In the genomic region with DNA sequence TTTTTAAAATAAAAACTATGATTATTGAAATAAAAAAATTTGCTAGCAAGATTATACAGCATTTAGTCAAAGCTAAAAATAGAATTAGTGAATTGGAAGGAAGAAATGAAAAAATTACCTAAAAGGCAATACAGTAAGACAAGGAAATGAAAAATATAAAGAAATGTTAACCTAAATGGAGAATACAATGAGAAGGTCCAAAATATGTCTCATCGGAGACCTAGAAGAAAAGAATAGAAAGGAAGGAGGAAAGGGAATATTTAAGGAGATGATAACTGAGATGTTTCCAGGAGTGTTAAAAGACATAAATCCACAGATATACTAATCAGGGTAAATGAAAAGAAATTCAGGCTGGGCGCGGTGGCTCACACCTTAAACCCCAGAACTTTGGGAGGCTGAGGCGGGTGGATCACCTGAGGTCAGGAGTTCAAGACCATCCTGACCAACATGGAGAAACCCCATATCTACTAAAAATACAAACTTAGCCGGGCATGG, we compare ENCODE assay signal across 21 cellular contexts.
DNase-seq lines count a peak whose midpoint lies in the region; ATAC-seq, FAIRE-seq and TF ChIP-seq lines count a peak whose summit lies in the region.
"Had no signal": no experiment of that assay in that cellular context is flagged by ENCODE, and none has a peak within 500 bp of the region (broad histone marks: within the 10 kb centered on the region; RNA-seq: fewer than 3 reads in every experiment).

No MANE protein-coding gene starts in this region.

- H3K27me3 ChIP-seq in small intestine (ENCODE audit: control insufficient read depth in 2 of 2, insufficient read depth in 2 of 2, low read length in 2 of 2): no peaks in the 10 kb centered on the region
- H3K27me3 ChIP-seq: BE2C had no signal

- H3K9me3 ChIP-seq in small intestine (ENCODE audit: control insufficient read depth, low read depth): no peaks in the 10 kb centered on the region
- H3K9me3 ChIP-seq: BE2C had no signal

- H3K4me3 Mint-ChIP-seq in activated T-cell treated with anti-CD3 and anti-CD28 coated beads, Interleukin-2, amount 50 U/mL, for 4 hours: peak overlapping the region; percentile 22
- no peak overlapping the region for H3K4me3 Mint-ChIP-seq in memory B cell
- H3K4me3 Mint-ChIP-seq: CD4-positive, alpha-beta T cell; GM23338 had no signal

- H3K27ac ChIP-seq in 22Rv1 (peak overlapping the region; percentile 99), small intestine (ENCODE audit: low read depth in 1 of 2, low read length in 1 of 2) (no peak overlapping the region)

- H3K9me3 Mint-ChIP-seq in activated T-cell treated with anti-CD3 and anti-CD28 coated beads, Interleukin-2, amount 50 U/mL, for 4 hours: peaks cover 4% of the 10 kb centered on the region
- peaks cover 2% of the 10 kb centered on the region for H3K9me3 Mint-ChIP-seq in memory B cell

- no peak for TF ChIP-seq CTCF in 22Rv1 (IDR thresholded peaks at IDR 0.05)

- peak overlapping the region; percentile 80 for H3K27ac Mint-ChIP-seq in memory B cell
- H3K27ac Mint-ChIP-seq: GM23338 had no signal

- peaks cover 38% of the 10 kb centered on the region for H3K4me1 Mint-ChIP-seq in activated T-cell treated with anti-CD3 and anti-CD28 coated beads, Interleukin-2, amount 50 U/mL, for 4 hours (ENCODE audit: low read depth)
- peaks cover 67% of the 10 kb centered on the region for H3K4me1 Mint-ChIP-seq in memory B cell
- H3K4me1 Mint-ChIP-seq: GM23338 had no signal

- WGBS in small intestine, 3 donors: 88 to 97% (median 95%) methylated on average over 5 of the region's 5 CpGs

- no peak for DNase-seq in activated T-cell treated with anti-CD3 and anti-CD28 coated beads, Interleukin-2, amount 50 U/mL, for 4 hours
- DNase-seq in activated T-cell treated with anti-CD3 and anti-CD28 coated beads, Interleukin-2, amount 50 U/mL, for 1 hour: no peak
- DNase-seq in memory B cell (ENCODE audit: low spot score in 2 of 2) (no peak), NK-92 (lab: John Stamatoyannopoulos, UW; ENCODE audit: unreplicated experiment) (no peak), small intestine (no peak)
- DNase-seq: BE2C; C1 segment of cervical spinal cord; Caco-2; CD4-positive, alpha-beta T cell; GDM1; H7; IMR-90 had no signal

- H3K36me3 Mint-ChIP-seq in activated T-cell treated with anti-CD3 and anti-CD28 coated beads, Interleukin-2, amount 50 U/mL, for 4 hours (ENCODE audit: insufficient read depth): peaks cover 8% of the 10 kb centered on the region
- H3K36me3 Mint-ChIP-seq in memory B cell: peaks cover 36% of the 10 kb centered on the region

- H3K27me3 Mint-ChIP-seq in activated T-cell treated with anti-CD3 and anti-CD28 coated beads, Interleukin-2, amount 50 U/mL, for 4 hours (ENCODE audit: low read depth): peaks cover 4% of the 10 kb centered on the region
- no peaks in the 10 kb centered on the region for H3K27me3 Mint-ChIP-seq in memory B cell
- H3K27me3 Mint-ChIP-seq: CD4-positive, alpha-beta T cell had no signal

- ATAC-seq in activated T-cell treated with anti-CD3 and anti-CD28 coated beads, Interleukin-2, amount 50 U/mL, for 4 hours: no peak
- ATAC-seq in memory B cell (ENCODE audit: low read depth) (no peak), GM21723 (IDR thresholded peaks at IDR 0.05; ENCODE audit: unreplicated experiment) (no peak)
- ATAC-seq: GM23338, HCT116 had no signal

- H3K4me1 ChIP-seq in small intestine (ENCODE audit: control insufficient read depth in 2 of 2, insufficient read depth in 1 of 2, low read depth in 1 of 2, low read length in 1 of 2): no peaks in the 10 kb centered on the region
- H3K4me1 ChIP-seq: BE2C, Caco-2 had no signal

- FAIRE-seq in G401.6 (lab: Jason Lieb, UNC): peak; percentile 80
- FAIRE-seq in small intestine (lab: Jason Lieb, UNC): no peak
- FAIRE-seq: D721Med, GM12892, GM18507, HTR-8/SVneo had no signal

- no peak overlapping the region for H3K4me3 ChIP-seq in small intestine (ENCODE audit: low read depth in 1 of 2, low read length in 2 of 2)
- H3K4me3 ChIP-seq: GM23338 had no signal

- H3K36me3 ChIP-seq in small intestine (ENCODE audit: control insufficient read depth in 2 of 2, insufficient read depth in 2 of 2, low read length in 2 of 2): no peaks in the 10 kb centered on the region
- H3K36me3 ChIP-seq: BE2C had no signal
